In genomic region chr3:49793486-49794085, GRCh38 we compare ENCODE assay signal across 28 cellular contexts. TPM values are rescaled to one million over a fixed set of nuclear protein-coding genes. Genes with fewer than 3 reads are reported as not detected.
"Had no signal": no experiment of that assay in that cellular context is flagged by ENCODE, and none has a peak within 500 bp of the region (broad histone marks: within the 10 kb centered on the region; RNA-seq: fewer than 3 reads in every experiment).

No MANE protein-coding gene starts in this region.

- H3K4me3 Mint-ChIP-seq: dendritic cell treated with granulocyte-macrophage colony-stimulating factor and Interleukin-4, amounts not matched to agents 40 ng/mL and 50 ng/mL, for 4 days; endodermal cell; naive thymus-derived CD8-positive, alpha-beta T cell; nephron progenitor cell; stimulated activated memory B cell treated with anti-CD40 and anti-IgM and Interleukin-4, amounts not matched to agents 10 μg/mL and 1 μg/mL and 100 μg/mL, for 72 hours had no signal

- DNase-seq: colonic mucosa; effector CD8-positive, alpha-beta T cell; endodermal cell; foreskin fibroblast; gastrocnemius medialis; head of caudate nucleus; left ventricle myocardium superior; lower lobe of right lung; nephron progenitor cell; occipital lobe; pancreas; stimulated activated CD4-positive, alpha-beta T cell treated with anti-CD3 and anti-CD28 coated beads, Interleukin-4, amount 100 ng/mL, for 4 hours; stimulated activated naive CD8-positive, alpha-beta T cell treated with anti-CD3 and anti-CD28 coated beads, Interleukin-15, Interleukin-2, amounts not matched to agents 100 U/mL and 50 U/mL, for 24 hours; upper lobe of left lung had no signal

- H3K4me1 ChIP-seq: colonic mucosa, gastrocnemius medialis, lower lobe of right lung, pancreas, right lobe of liver, tibial nerve, upper lobe of left lung had no signal

- H3K4me1 Mint-ChIP-seq: endodermal cell had no signal

- H3K27me3 ChIP-seq: colonic mucosa, gastrocnemius medialis, pancreas, right lobe of liver, tibial nerve, upper lobe of left lung had no signal

- FAIRE-seq: keratinocyte, pancreas, urothelium cell line had no signal

- H3K9me3 ChIP-seq: colonic mucosa, gastrocnemius medialis, lower lobe of right lung, pancreas, right lobe of liver, thoracic aorta, tibial nerve, upper lobe of left lung had no signal

- H3K27ac ChIP-seq: colonic mucosa, epithelial cell of prostate, gastrocnemius medialis, lower lobe of right lung, pancreas, right lobe of liver, thoracic aorta, tibial nerve, upper lobe of left lung had no signal

- ATAC-seq: esophagus mucosa; gastrocnemius medialis; left ventricle myocardium superior; lower lobe of right lung; naive thymus-derived CD8-positive, alpha-beta T cell; pancreas; right lobe of liver; stimulated activated memory B cell treated with anti-CD40 and anti-IgM and Interleukin-4, amounts not matched to agents 10 μg/mL and 1 μg/mL and 100 μg/mL, for 72 hours; stimulated activated naive CD8-positive, alpha-beta T cell treated with anti-CD3 and anti-CD28 coated beads, Interleukin-15, Interleukin-2, amounts not matched to agents 100 U/mL and 50 U/mL, for 24 hours had no signal

- H3K36me3 Mint-ChIP-seq: naive thymus-derived CD8-positive, alpha-beta T cell; stimulated activated memory B cell treated with anti-CD40 and anti-IgM and Interleukin-4, amounts not matched to agents 10 μg/mL and 1 μg/mL and 100 μg/mL, for 72 hours had no signal

- H3K4me3 ChIP-seq: colonic mucosa, gastrocnemius medialis, lower lobe of right lung, pancreas, right lobe of liver, thoracic aorta, tibial nerve, upper lobe of left lung had no signal

- H3K9me3 Mint-ChIP-seq: dendritic cell treated with granulocyte-macrophage colony-stimulating factor and Interleukin-4, amounts not matched to agents 40 ng/mL and 50 ng/mL, for 4 days; endodermal cell; naive thymus-derived CD8-positive, alpha-beta T cell; nephron progenitor cell; stimulated activated memory B cell treated with anti-CD40 and anti-IgM and Interleukin-4, amounts not matched to agents 10 μg/mL and 1 μg/mL and 100 μg/mL, for 72 hours had no signal

- H3K27ac Mint-ChIP-seq: dendritic cell treated with granulocyte-macrophage colony-stimulating factor and Interleukin-4, amounts not matched to agents 40 ng/mL and 50 ng/mL, for 4 days; endodermal cell; nephron progenitor cell; progenitor cell of endocrine pancreas; stimulated activated memory B cell treated with anti-CD40 and anti-IgM and Interleukin-4, amounts not matched to agents 10 μg/mL and 1 μg/mL and 100 μg/mL, for 72 hours had no signal

- H3K27me3 Mint-ChIP-seq: naive thymus-derived CD8-positive, alpha-beta T cell; stimulated activated memory B cell treated with anti-CD40 and anti-IgM and Interleukin-4, amounts not matched to agents 10 μg/mL and 1 μg/mL and 100 μg/mL, for 72 hours had no signal

- H3K36me3 ChIP-seq: colonic mucosa, gastrocnemius medialis, lower lobe of right lung, pancreas, right lobe of liver, thoracic aorta, tibial nerve, upper lobe of left lung had no signal

RNA-seq across cellular contexts. Expression of gene CDHR4, which starts 6.1 kb away (rescaled TPM):
- total RNA-seq: colonic mucosa; endodermal cell; esophagus mucosa; gastrocnemius medialis; glomerular endothelial cell; left ventricle myocardium superior; mesenteric fat pad; naive thymus-derived CD8-positive, alpha-beta T cell; occipital lobe; pancreas; progenitor cell of endocrine pancreas; right lobe of liver; skeletal muscle tissue had no signal
- polyA plus RNA-seq: keratinocyte; naive thymus-derived CD8-positive, alpha-beta T cell; pancreas had no signal

RNA-seq across cellular contexts. Expression of gene INKA1, which starts 9.5 kb away (rescaled TPM):
- total RNA-seq: endodermal cell, progenitor cell of endocrine pancreas had no signal
